In genomic region chr19:2332341-2333026, GRCh38 we compare ENCODE assay signal across 8 cellular contexts.
DNase-seq lines count a peak whose midpoint lies in the region; ATAC-seq and TF ChIP-seq lines count a peak whose summit lies in the region.

No MANE protein-coding gene starts in this region.

- ATAC-seq in HG02981 (IDR thresholded peaks at IDR 0.05; ENCODE audit: unreplicated experiment) (no peak), GM18517 (IDR thresholded peaks at IDR 0.05; ENCODE audit: unreplicated experiment) (no peak)

- H3K27me3 ChIP-seq in WERI-Rb-1 (ENCODE audit: insufficient read depth, low read depth, severe bottlenecking): no peaks in the 10 kb centered on the region
- no peaks in the 10 kb centered on the region for H3K27me3 ChIP-seq in mucosa of rectum (ENCODE audit: control insufficient read depth in 2 of 2, insufficient read depth in 2 of 2, low read length in 2 of 2)

- H3K36me3 ChIP-seq in HEK293 (ENCODE audit: control insufficient read depth in 2 of 2, insufficient read depth in 1 of 2, low read length in 2 of 2) (peaks cover 0 to 9% of the 10 kb centered on the region in 2 experiments; a peak in 1 of 3 replicates), WERI-Rb-1 (peaks cover 19% of the 10 kb centered on the region), mucosa of rectum (ENCODE audit: control insufficient read depth in 2 of 2, insufficient read depth in 2 of 2, low read length in 2 of 2) (peaks cover 5 to 10% of the 10 kb centered on the region in 2 donors)

- TF ChIP-seq CTCF in HEK293 (tag by site-specific recombination; IDR thresholded peaks at IDR 0.05): no peak
- TF ChIP-seq CTCF in WERI-Rb-1 (IDR thresholded peaks at IDR 0.05; ENCODE audit: low read depth, low read length): no peak

- 0 out of 2 replicates have a peak overlapping the region, but pooled peaks have one; percentile 22 for H3K27ac ChIP-seq in HEK293 (ENCODE audit: extremely low read depth, low read depth, low read length)
- peak overlapping the region; percentile 31; the same call in 1 of the 2 replicates for H3K27ac ChIP-seq in WERI-Rb-1
- H3K27ac ChIP-seq in mucosa of rectum (ENCODE audit: low read depth in 2 of 2, low read length in 2 of 2): peak overlapping the region; percentile 93 to 96

- DNase-seq in DMS53 treated with DMSO at 0.1 percent for 48 hours (lab: John Stamatoyannopoulos, UW; ENCODE audit: unreplicated experiment) (peak; percentile 59), WERI-Rb-1 (no peak), islet precursor cell (no peak), NCI-H2029 treated with DMSO at 0.1 percent for 48 hours (lab: John Stamatoyannopoulos, UW) (no peak)

- POLR2A ChIA-PET in HEK293 (lab: Yijun Ruan, JAX): interaction anchor here (0.6 kb wide), 1 partner anchor 8 kb away, joined by 4 read pairs; no protein-coding TSS in a partner anchor

- H3K4me3 ChIP-seq in HEK293 (ENCODE audit: low read depth, low read length): no peak overlapping the region
- no peak overlapping the region for H3K4me3 ChIP-seq in WERI-Rb-1 (ENCODE audit: low read depth, low read length)
- peak overlapping the region; percentile 28 to 40 for H3K4me3 ChIP-seq in mucosa of rectum (ENCODE audit: low read length in 2 of 2)

- no peaks in the 10 kb centered on the region for H3K9me3 ChIP-seq in HEK293 (ENCODE audit: control insufficient read depth, insufficient read depth, low read depth, low read length)
- no peaks in the 10 kb centered on the region for H3K9me3 ChIP-seq in WERI-Rb-1 (ENCODE audit: severe bottlenecking)
- H3K9me3 ChIP-seq in mucosa of rectum (ENCODE audit: control insufficient read depth in 2 of 2, low read length in 2 of 2): no peaks in the 10 kb centered on the region

- CTCF ChIA-PET in HEK293 (lab: Yijun Ruan, JAX): no interaction called here

- H3K4me1 ChIP-seq in HEK293 (ENCODE audit: control insufficient read depth, insufficient read depth, low read length) (peaks cover 14% of the 10 kb centered on the region), mucosa of rectum (ENCODE audit: control insufficient read depth in 2 of 2, insufficient read depth in 2 of 2, low read length in 2 of 2) (peaks cover 48 to 52% of the 10 kb centered on the region in 2 donors)

- H3K9ac ChIP-seq in mucosa of rectum (ENCODE audit: low read depth in 1 of 2, low read length in 2 of 2): peak overlapping the region; percentile 91 to 98

TF ChIP-seq in HEK293, 187 proteins besides CTCF, POLR2A, EP300 and RAD21:
- TF ChIP-seq GLIS1 (tag by site-specific recombination; IDR thresholded peaks at IDR 0.05) (peak; percentile 66), ZFHX2 (tag by site-specific recombination; conservative IDR thresholded peaks at IDR 0.05) (no peak), ZXDB (tag by site-specific recombination; IDR thresholded peaks at IDR 0.05) (no peak), ZNF776 (tag by site-specific recombination; IDR thresholded peaks at IDR 0.05; ENCODE audit: borderline replicate concordance) (no peak), ZNF433 (tag by site-specific recombination; IDR thresholded peaks at IDR 0.05; ENCODE audit: low read depth) (no peak), HOXD13 (CRISPR knock-in tag; IDR thresholded peaks at IDR 0.05; ENCODE audit: borderline replicate concordance) (no peak), ZNF629 (tag by site-specific recombination; IDR thresholded peaks at IDR 0.05) (no peak), ZFP69B (tag by site-specific recombination; IDR thresholded peaks at IDR 0.05) (no peak), ZNF785 (tag by site-specific recombination; IDR thresholded peaks at IDR 0.05) (no peak), ZNF664 (tag by site-specific recombination; IDR thresholded peaks at IDR 0.05) (no peak), REST (tag by site-specific recombination; IDR thresholded peaks at IDR 0.05) (no peak), IKZF3 (tag by site-specific recombination; IDR thresholded peaks at IDR 0.05) (no peak), KLF1 (tag by site-specific recombination; IDR thresholded peaks at IDR 0.05) (peak; percentile 53; the same call in 1 of the 2 replicates), ZNF530 (tag by site-specific recombination; IDR thresholded peaks at IDR 0.05; ENCODE audit: low read depth) (no peak)

Comparison
In these comparisons a context has a peak if more than half of its experiments do, and no peak if none do; other contexts are left out.
1. H3K27ac ChIP-seq: peak in every context shown above with its lines; median percentile 94 in mucosa of rectum; 31 in WERI-Rb-1; 22 in HEK293.
2. H3K4me3 ChIP-seq: peak in mucosa of rectum (2 of 2); none in HEK293 (single experiment) and WERI-Rb-1 (single experiment).